Comparison of ENCODE assay signal across 8 cellular contexts in the genomic region with DNA sequence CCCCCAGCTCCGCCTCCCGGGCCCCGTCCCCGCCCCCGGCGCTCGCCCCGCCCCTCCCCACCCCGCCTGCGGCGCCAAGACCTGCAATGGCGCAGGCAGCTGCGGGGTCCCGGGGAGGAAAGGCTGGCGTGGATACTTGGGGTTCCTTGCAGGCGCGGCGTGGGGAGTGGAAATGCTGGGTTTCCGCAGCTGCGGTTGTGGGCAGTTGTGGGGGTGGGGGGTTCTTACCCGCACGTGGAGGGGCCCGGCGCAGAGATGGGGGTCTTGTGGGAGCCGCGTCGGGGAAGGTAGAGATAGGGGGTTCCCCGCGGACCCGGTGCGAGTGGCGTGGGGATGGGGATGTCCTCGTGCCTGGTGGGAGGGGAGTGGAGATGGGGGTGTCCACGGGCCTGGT. TPM values are rescaled to one million over a fixed set of nuclear protein-coding genes. Genes with fewer than 3 reads are reported as not detected.
DNase-seq lines count a peak whose midpoint lies in the region; ATAC-seq, FAIRE-seq and TF ChIP-seq lines count a peak whose summit lies in the region.

No MANE protein-coding gene starts in this region.

- FAIRE-seq in H54 (lab: Jason Lieb, UNC): no peak

- peaks cover 8% of the 10 kb centered on the region for H3K9me3 ChIP-seq in ES-I3 (ENCODE audit: control insufficient read depth, insufficient read depth, low read length)

- no peaks in the 10 kb centered on the region for H3K27me3 Mint-ChIP-seq in natural killer cell (ENCODE audit: low read depth in 2 of 2)

- H3K9ac ChIP-seq in ES-I3 (ENCODE audit: low read depth, low read length): peak overlapping the region; percentile 79; the same call in 1 of the 2 replicates

- peaks cover 10 to 52% of the 10 kb centered on the region in 2 donors for H3K4me1 Mint-ChIP-seq in natural killer cell

- TF ChIP-seq CTCF in RWPE1 (conservative IDR thresholded peaks at IDR 0.05; ENCODE audit: low read depth) (no peak), dorsolateral prefrontal cortex (IDR thresholded peaks at IDR 0.05 in 54 of 56, conservative IDR thresholded peaks at IDR 0.05 in 2 of 56; ENCODE audit: low read depth in 1 of 56, partially characterized antibody in 56 of 56) (no peak), natural killer cell (IDR thresholded peaks at IDR 0.05) (no peak)

- peak overlapping the region; percentile 74 to 92 for H3K27ac Mint-ChIP-seq in natural killer cell

- peaks cover 3% of the 10 kb centered on the region; the same call in 1 of the 2 replicates for H3K36me3 ChIP-seq in ES-I3 (ENCODE audit: insufficient read depth, low read length)

- H3K27me3 ChIP-seq in dorsolateral prefrontal cortex: peaks cover 0 to 3% (median 0%) of the 10 kb centered on the region in 45 donors

- H3K36me3 Mint-ChIP-seq in natural killer cell: peaks cover 5% of the 10 kb centered on the region

- H3K4me3 ChIP-seq in dorsolateral prefrontal cortex: peak overlapping the region; percentile 22 to 94 (median 74)

- peaks cover 2 to 7% of the 10 kb centered on the region in 2 donors for H3K9me3 Mint-ChIP-seq in natural killer cell

- intact Hi-C loops in dorsolateral prefrontal cortex (cut with DNase I): loop anchor here (2.0 to 10.0 kb wide), 6 partner anchors 59 to 1141 kb away; partner anchors contain the start of genes AKAP17A (in 2 of the 2) and SLC25A6 (in 2 of the 2)
- intact Hi-C loops in natural killer cell (cut with micrococcal nuclease): loop anchor here (1.0 to 2.0 kb wide), 4 partner anchors 15 to 1155 kb away; partner anchors contain the start of gene SLC25A6

- POLR2A ChIA-PET in RWPE1 (lab: Yijun Ruan, JAX; ENCODE audit: low non-redundant PET): no interaction called here

- CTCF ChIA-PET in RWPE1 (lab: Yijun Ruan, JAX): no interaction called here

- DNase-seq in H54 (ENCODE audit: insufficient read length, low spot score): peak; percentile 32
- no peak for DNase-seq in RWPE1 (ENCODE audit: low spot score)
- no peak for DNase-seq in dorsolateral prefrontal cortex
- DNase-seq in natural killer cell: no peak
- no peak for DNase-seq in AG08395 (ENCODE audit: low spot score)
- no peak for DNase-seq in DMS153 treated with DMSO at 0.1 percent for 48 hours (lab: John Stamatoyannopoulos, UW; ENCODE audit: unreplicated experiment)

- no peak for TF ChIP-seq POLR2A in H54 (IDR thresholded peaks at IDR 0.05; ENCODE audit: low read depth, low read length)

- H3K4me1 ChIP-seq in ES-I3 (ENCODE audit: insufficient read depth, low read length): no peaks in the 10 kb centered on the region

- ATAC-seq in natural killer cell: peak; percentile 31 to 49 (median 48)
- ATAC-seq in GM18517 (IDR thresholded peaks at IDR 0.05; ENCODE audit: unreplicated experiment): no peak

- H3K27ac ChIP-seq in RWPE1 (peak overlapping the region; percentile 85), dorsolateral prefrontal cortex (peak overlapping the region in 39 of 59 donors; percentile 32 to 87 (median 70))

- H3K4me3 Mint-ChIP-seq in natural killer cell: peak overlapping the region; percentile 85

RNA-seq across cellular contexts. Expression of gene ASMTL, which starts 0.7 kb away (rescaled TPM):
- total RNA-seq in dorsolateral prefrontal cortex: 10 to 100 TPM; 15.8 to 57.3 (median 32.2) TPM
- 10 to 100 TPM; 58.5 to 80.3 (median 66.1) TPM for total RNA-seq in natural killer cell
